21 cellular contexts compared by ENCODE assay signal in genomic region chr3:51350751-51351150, GRCh38.
"Had no signal": no experiment of that assay in that cellular context is flagged by ENCODE, and none has a peak within 500 bp of the region (broad histone marks: within the 10 kb centered on the region; RNA-seq: fewer than 3 reads in every experiment).

No MANE protein-coding gene starts in this region.

- H3K4me3 ChIP-seq: colonic mucosa, heart left ventricle, neural progenitor cell, skin epidermis, testis, transverse colon had no signal

- H3K4me2 ChIP-seq: neural progenitor cell had no signal

- H3K4me1 ChIP-seq: colonic mucosa, heart left ventricle, testis, transverse colon had no signal

- H3K36me3 ChIP-seq: colonic mucosa, heart left ventricle, neural progenitor cell, transverse colon had no signal

- H3K4me3 Mint-ChIP-seq: central memory CD8-positive, alpha-beta T cell; endodermal cell; natural killer cell treated with Interleukin-12 subunit alpha and Interleukin-12 subunit beta and Interleukin-15 and Interleukin-18, amount 100 ng/mL, for 72 hours; neural progenitor cell; stimulated activated naive B cell treated with anti-CD40 and anti-IgM and Interleukin-4, amounts not matched to agents 10 μg/mL and 1 μg/mL and 100 μg/mL, for 72 hours; stimulated activated naive CD8-positive, alpha-beta T cell treated with anti-CD3 and anti-CD28 coated beads, Interleukin-15, amount 100 ng/mL, for 72 hours had no signal

- ATAC-seq: heart left ventricle; left lobe of liver; natural killer cell treated with Interleukin-12 subunit alpha and Interleukin-12 subunit beta and Interleukin-15 and Interleukin-18, amount 100 ng/mL, for 72 hours; sciatic nerve; stimulated activated naive B cell treated with anti-CD40 and anti-IgM and Interleukin-4, amounts not matched to agents 10 μg/mL and 1 μg/mL and 100 μg/mL, for 72 hours; stimulated activated naive CD8-positive, alpha-beta T cell treated with anti-CD3 and anti-CD28 coated beads, Interleukin-15, amount 100 ng/mL, for 72 hours had no signal

- H3K4me1 Mint-ChIP-seq: central memory CD8-positive, alpha-beta T cell; neural progenitor cell had no signal

- H3K9me3 ChIP-seq: colonic mucosa, heart left ventricle, testis, transverse colon had no signal

- H3K36me3 Mint-ChIP-seq: natural killer cell treated with Interleukin-12 subunit alpha and Interleukin-12 subunit beta and Interleukin-15 and Interleukin-18, amount 100 ng/mL, for 72 hours; stimulated activated naive B cell treated with anti-CD40 and anti-IgM and Interleukin-4, amounts not matched to agents 10 μg/mL and 1 μg/mL and 100 μg/mL, for 72 hours had no signal

- H3K9ac ChIP-seq: neural progenitor cell had no signal

- H3K27me3 Mint-ChIP-seq: central memory CD8-positive, alpha-beta T cell; stimulated activated naive CD8-positive, alpha-beta T cell treated with anti-CD3 and anti-CD28 coated beads, Interleukin-15, amount 100 ng/mL, for 72 hours had no signal

- H3K9me3 Mint-ChIP-seq: central memory CD8-positive, alpha-beta T cell; natural killer cell treated with Interleukin-12 subunit alpha and Interleukin-12 subunit beta and Interleukin-15 and Interleukin-18, amount 100 ng/mL, for 72 hours; neural progenitor cell; stimulated activated naive B cell treated with anti-CD40 and anti-IgM and Interleukin-4, amounts not matched to agents 10 μg/mL and 1 μg/mL and 100 μg/mL, for 72 hours; stimulated activated naive CD8-positive, alpha-beta T cell treated with anti-CD3 and anti-CD28 coated beads, Interleukin-15, amount 100 ng/mL, for 72 hours had no signal

- H2AFZ ChIP-seq: neural progenitor cell had no signal

- DNase-seq: colonic mucosa; effector CD4-positive, alpha-beta T cell; endodermal cell; erythroblast; foreskin melanocyte; heart left ventricle; kidney glomerular epithelial cell; mammary epithelial cell; posterior cingulate gyrus; stimulated activated CD4-positive, alpha-beta T cell treated with anti-CD3 and anti-CD28 coated beads, Interleukin-2, amount 100 ng/mL, for 24 hours; stimulated activated CD4-positive, alpha-beta T cell treated with anti-CD3 and anti-CD28 coated beads, Interleukin-4, amount 100 ng/mL, for 4 hours; stimulated activated naive B cell treated with anti-CD40 and anti-IgM and Interleukin-4, amounts not matched to agents 10 μg/mL and 1 μg/mL and 100 μg/mL, for 72 hours; stimulated activated naive CD8-positive, alpha-beta T cell treated with anti-CD3 and anti-CD28 coated beads, Interleukin-15, amount 100 ng/mL, for 72 hours; testis; transverse colon had no signal

- H3K27ac ChIP-seq: colonic mucosa, heart left ventricle, neural progenitor cell, skin epidermis, testis, transverse colon had no signal

- H3K27me3 ChIP-seq: colonic mucosa, heart left ventricle, neural progenitor cell, testis, transverse colon had no signal

- H3K27ac Mint-ChIP-seq: endodermal cell; natural killer cell treated with Interleukin-12 subunit alpha and Interleukin-12 subunit beta and Interleukin-15 and Interleukin-18, amount 100 ng/mL, for 72 hours; neural progenitor cell; stimulated activated naive B cell treated with anti-CD40 and anti-IgM and Interleukin-4, amounts not matched to agents 10 μg/mL and 1 μg/mL and 100 μg/mL, for 72 hours had no signal
